ENCODE assay signal across 1 cellular context in genomic region chr2:79393806-79394484, GRCh38.
TF ChIP-seq lines count a peak whose summit lies in the region.

No MANE protein-coding gene starts in this region.

TF ChIP-seq in HepG2, 621 proteins besides CTCF, POLR2A, EP300 and RAD21 (continued from another document and continues in another):
- TF ChIP-seq E2F5 (CRISPR knock-in tag; conservative IDR thresholded peaks at IDR 0.05), result no peak
- no peak for TF ChIP-seq ZBTB37 (CRISPR knock-in tag; IDR thresholded peaks at IDR 0.05)
- TF ChIP-seq TMF1 (CRISPR knock-in tag; IDR thresholded peaks at IDR 0.05; ENCODE audit: low read depth), result no peak
- TF ChIP-seq ZNF121 (CRISPR knock-in tag; IDR thresholded peaks at IDR 0.05), result no peak
- no peak for TF ChIP-seq ZNF280D (CRISPR knock-in tag; IDR thresholded peaks at IDR 0.05)
- no peak for TF ChIP-seq AFF4 (CRISPR knock-in tag; IDR thresholded peaks at IDR 0.05)
- TF ChIP-seq ZMYM4 (CRISPR knock-in tag; IDR thresholded peaks at IDR 0.05), result no peak
- no peak for TF ChIP-seq KLF13 (CRISPR knock-in tag; IDR thresholded peaks at IDR 0.05)
- no peak for TF ChIP-seq HDAC6 (IDR thresholded peaks at IDR 0.05; ENCODE audit: low read depth, low read length)
- 0 out of 2 replicates have a peak, but pooled peaks have one; percentile 22 for TF ChIP-seq HOXD1 (CRISPR knock-in tag; IDR thresholded peaks at IDR 0.05)
- TF ChIP-seq MTF2 (CRISPR knock-in tag; IDR thresholded peaks at IDR 0.05; ENCODE audit: borderline replicate concordance), result no peak
- no peak for TF ChIP-seq DZIP1 (CRISPR knock-in tag; IDR thresholded peaks at IDR 0.05)
- TF ChIP-seq MXD1 (CRISPR knock-in tag; IDR thresholded peaks at IDR 0.05), result no peak
- TF ChIP-seq MAFG (CRISPR knock-in tag; IDR thresholded peaks at IDR 0.05), result no peak
- TF ChIP-seq NFIB (CRISPR knock-in tag; IDR thresholded peaks at IDR 0.05; ENCODE audit: borderline replicate concordance), result no peak
- TF ChIP-seq ZNF709 (CRISPR knock-in tag; IDR thresholded peaks at IDR 0.05), result no peak
- TF ChIP-seq ZIK1 (CRISPR knock-in tag; IDR thresholded peaks at IDR 0.05; ENCODE audit: borderline replicate concordance, low read depth), result no peak
- no peak for TF ChIP-seq GPBP1L1 (CRISPR knock-in tag; IDR thresholded peaks at IDR 0.05)
- TF ChIP-seq ZNF513 (CRISPR knock-in tag; conservative IDR thresholded peaks at IDR 0.05), result no peak
- no peak for TF ChIP-seq MLXIP (CRISPR knock-in tag; IDR thresholded peaks at IDR 0.05; ENCODE audit: borderline replicate concordance)
- TF ChIP-seq ONECUT2 (CRISPR knock-in tag; IDR thresholded peaks at IDR 0.05), result no peak
- no peak for TF ChIP-seq NPAS2 (CRISPR knock-in tag; IDR thresholded peaks at IDR 0.05; ENCODE audit: borderline replicate concordance)
- no peak for TF ChIP-seq ZNF713 (CRISPR knock-in tag; IDR thresholded peaks at IDR 0.05)
- no peak for TF ChIP-seq ZNF670 (CRISPR knock-in tag; IDR thresholded peaks at IDR 0.05; ENCODE audit: borderline replicate concordance)
- TF ChIP-seq BRF2 (CRISPR knock-in tag; IDR thresholded peaks at IDR 0.05), result no peak
